In the genomic region with DNA sequence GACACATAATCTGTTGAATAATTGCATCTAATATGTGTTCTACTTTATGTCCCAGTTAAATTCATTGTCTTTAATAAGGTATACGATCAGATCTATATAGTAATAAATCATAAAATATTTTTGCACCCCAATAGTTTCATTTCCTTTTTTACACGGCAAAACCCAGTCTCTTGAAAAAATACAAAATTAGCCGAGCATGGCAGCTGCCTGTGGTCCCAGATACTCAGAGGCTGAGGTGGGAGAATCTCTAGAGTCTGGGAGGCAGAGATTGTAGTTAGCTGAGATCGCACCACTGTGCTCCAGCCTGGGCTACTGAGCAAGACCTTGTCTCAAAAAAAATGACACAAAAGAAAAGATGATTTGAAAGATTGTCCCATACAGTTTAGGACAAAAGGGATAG, we compare ENCODE assay signal across 21 cellular contexts. TPM values are rescaled to one million over a fixed set of nuclear protein-coding genes. Genes with fewer than 3 reads are reported as not detected.
DNase-seq lines count a peak whose midpoint lies in the region; ATAC-seq, FAIRE-seq and TF ChIP-seq lines count a peak whose summit lies in the region.
"Had no signal": no experiment of that assay in that cellular context is flagged by ENCODE, and none has a peak within 500 bp of the region (broad histone marks: within the 10 kb centered on the region; RNA-seq: fewer than 3 reads in every experiment).

No MANE protein-coding gene starts in this region.

- DNase-seq in GM12878 (ENCODE audit: low read depth, low spot score), result no peak
- no peak for DNase-seq in stimulated activated CD8-positive, alpha-beta memory T cell treated with anti-CD3 and anti-CD28 coated beads, Interleukin-4, amount 100 ng/mL, for 48 hours
- DNase-seq in ascending aorta (ENCODE audit: low spot score in 2 of 2), result no peak
- no peak for DNase-seq in activated CD4-positive, alpha-beta T cell treated with anti-CD3 and anti-CD28 coated beads for 1 hour
- DNase-seq: activated CD4-positive, alpha-beta T cell treated with anti-CD3 and anti-CD28 coated beads for 48 hours; activated naive CD8-positive, alpha-beta T cell treated with anti-CD3 and anti-CD28 coated beads for 36 hours; C1 segment of cervical spinal cord; effector memory CD8-positive, alpha-beta T cell; H7; mesenchymal stem cell; NCI-H1694 treated with DMSO at 0.1 percent for 48 hours; NCI-H2227 treated with DMSO at 0.1 percent for 48 hours; NCI-H82; T-helper 1 cell had no signal

- H2AFZ ChIP-seq in GM12878 (ENCODE audit: control insufficient read depth, low read depth, low read length), result no peak overlapping the region; the same call in 1 of the 2 replicates
- H2AFZ ChIP-seq: parathyroid adenoma had no signal

- ATAC-seq in GM18498 (IDR thresholded peaks at IDR 0.05; ENCODE audit: unreplicated experiment) (peak; percentile 77), GM19397 (IDR thresholded peaks at IDR 0.05; ENCODE audit: unreplicated experiment) (peak; percentile 50), HG03135 (IDR thresholded peaks at IDR 0.05; ENCODE audit: unreplicated experiment) (peak; percentile 69), GM12878 (peak; percentile 89), HG03342 (IDR thresholded peaks at IDR 0.05; ENCODE audit: unreplicated experiment) (no peak)
- ATAC-seq: effector memory CD8-positive, alpha-beta T cell; sciatic nerve; stimulated activated effector memory CD8-positive, alpha-beta T cell treated with anti-CD3 and anti-CD28 coated beads, Interleukin-12 subunit alpha, Interleukin-12 subunit beta, amount 100 ng/mL, for 72 hours had no signal

- no peak overlapping the region for H3K9ac ChIP-seq in GM12878 (ENCODE audit: control insufficient read depth, insufficient read depth, low read length)
- H3K9ac ChIP-seq: parathyroid adenoma had no signal

- no peak for TF ChIP-seq POLR2A in GM12878 (IDR thresholded peaks at IDR 0.05; ENCODE audit: low read depth, low read length)

- H3K9me3 ChIP-seq in GM12878 (replicated peaks; ENCODE audit: control insufficient read depth, insufficient read depth, low read length) (no peaks in the 10 kb centered on the region; the same call in 2 of the 3 replicates), ascending aorta (no peaks in the 10 kb centered on the region)

- no peak overlapping the region for H3K27ac ChIP-seq in GM12878 (ENCODE audit: control insufficient read depth, insufficient read depth)
- no peak overlapping the region for H3K27ac ChIP-seq in ascending aorta
- H3K27ac ChIP-seq: parathyroid adenoma had no signal

- no TSS peak for BruUV-seq in GM12878 (replicated peaks; lab: Mats Ljungman, UMichigan)

- no peaks in the 10 kb centered on the region for H3K79me2 ChIP-seq in GM12878 (ENCODE audit: control insufficient read depth, insufficient read depth, low read length)
- H3K79me2 ChIP-seq: parathyroid adenoma had no signal

- TF ChIP-seq CTCF in GM12878 (IDR thresholded peaks at IDR 0.05 in 2 of 3, conservative IDR thresholded peaks at IDR 0.05 in 1 of 3; ENCODE audit: control insufficient read depth in 2 of 3, extremely low read depth in 1 of 3, insufficient read depth in 1 of 3, low read depth in 3 of 3, low read length in 3 of 3) (no peak), ascending aorta (IDR thresholded peaks at IDR 0.05) (no peak)

- SMC1A ChIA-PET in GM12878 (lab: Charles Lee; ENCODE audit: uncharacterized antibody, unreplicated experiment), result no interaction called here

- H3K36me3 ChIP-seq in GM12878 (ENCODE audit: control insufficient read depth in 2 of 2, insufficient read depth in 2 of 2, low read length in 1 of 2) (no peaks in the 10 kb centered on the region), ascending aorta (no peaks in the 10 kb centered on the region)

- peaks cover 7% of the 10 kb centered on the region; the same call in 1 of the 2 replicates for H3K4me1 ChIP-seq in GM12878 (ENCODE audit: control insufficient read depth, insufficient read depth, low read length)
- H3K4me1 ChIP-seq in ascending aorta, result no peaks in the 10 kb centered on the region
- H3K4me1 ChIP-seq: parathyroid adenoma had no signal

- CTCF ChIA-PET in GM12878 (lab: Yijun Ruan, JAX), result no interaction called here

- 10% methylated on average over 4 of the region's 4 CpGs for WGBS in GM12878 (ENCODE audit: insufficient coverage, insufficient replicate concordance, low lambda C conversion rate, missing lambda C conversion rate)

- H4K20me1 ChIP-seq in GM12878 (ENCODE audit: control insufficient read depth, insufficient read depth), result no peaks in the 10 kb centered on the region

- in situ Hi-C loops in GM12878 (cut with MboI), result no loop called here

- POLR2A ChIA-PET in GM12878 (lab: Charles Lee), result no interaction called here

- RAD21 ChIA-PET in GM12878 (lab: Charles Lee; ENCODE audit: unreplicated experiment), result no interaction called here

- H3K27me3 ChIP-seq in GM12878 (replicated peaks in 1 of 2; ENCODE audit: control insufficient read depth in 2 of 2, insufficient read depth in 2 of 2, low read length in 1 of 2) (no peaks in the 10 kb centered on the region), ascending aorta (no peaks in the 10 kb centered on the region)

- H3K4me3 ChIP-seq in GM12878 (no peak overlapping the region; the same call in 1 of the 2 replicates), ascending aorta (no peak overlapping the region)

- no peak for TF ChIP-seq RAD21 in GM12878 (IDR thresholded peaks at IDR 0.05; ENCODE audit: insufficient read depth, low read depth, low read length)

- TF ChIP-seq EP300 in GM12878 (IDR thresholded peaks at IDR 0.05; ENCODE audit: borderline replicate concordance in 1 of 2, control insufficient read depth in 1 of 2, low read depth in 2 of 2, low read length in 2 of 2), result no peak

- no peak overlapping the region; the same call in 1 of the 2 replicates for H3K4me2 ChIP-seq in GM12878 (ENCODE audit: control insufficient read depth, insufficient read depth)

- FAIRE-seq in GM12878 (lab: Jason Lieb, UNC), result no peak

- intact Hi-C loops in GM12878 (cut with micrococcal nuclease; ENCODE audit: unreplicated experiment) (no loop called here), ascending aorta (cut with DNase I) (no loop called here)

TF ChIP-seq in GM12878, 131 proteins besides CTCF, POLR2A, EP300 and RAD21 (continues in another document):
- TF ChIP-seq RB1 (IDR thresholded peaks at IDR 0.05; ENCODE audit: borderline replicate concordance), result no peak
- TF ChIP-seq MEF2B (IDR thresholded peaks at IDR 0.05; ENCODE audit: partially characterized antibody, poor library complexity, severe bottlenecking), result no peak
- no peak for TF ChIP-seq ZNF384 (IDR thresholded peaks at IDR 0.05; ENCODE audit: borderline replicate concordance, low read depth, low read length)
- no peak for TF ChIP-seq MEF2A (IDR thresholded peaks at IDR 0.05; ENCODE audit: insufficient read depth, low read depth, low read length)
- no peak for TF ChIP-seq GABPA (IDR thresholded peaks at IDR 0.05; ENCODE audit: low read depth)
- TF ChIP-seq RFX5 (IDR thresholded peaks at IDR 0.05; ENCODE audit: low read depth, low read length), result no peak
- no peak for TF ChIP-seq HDAC2 (IDR thresholded peaks at IDR 0.05)
- peak; percentile 26; the same call in 1 of the 2 replicates for TF ChIP-seq CREM (IDR thresholded peaks at IDR 0.05; ENCODE audit: low read depth)
- TF ChIP-seq HDAC6 (IDR thresholded peaks at IDR 0.05; ENCODE audit: unreplicated experiment), result no peak
- TF ChIP-seq WRNIP1 (IDR thresholded peaks at IDR 0.05; ENCODE audit: borderline replicate concordance, low read depth, low read length), result no peak
- no peak for TF ChIP-seq IKZF1 (conservative IDR thresholded peaks at IDR 0.05)
- TF ChIP-seq POLR2AphosphoS5 (IDR thresholded peaks at IDR 0.05; ENCODE audit: low read length), result no peak
- TF ChIP-seq FOS (IDR thresholded peaks at IDR 0.05; ENCODE audit: borderline replicate concordance, extremely low read depth, insufficient read length), result no peak
- TF ChIP-seq, protein P1, sequence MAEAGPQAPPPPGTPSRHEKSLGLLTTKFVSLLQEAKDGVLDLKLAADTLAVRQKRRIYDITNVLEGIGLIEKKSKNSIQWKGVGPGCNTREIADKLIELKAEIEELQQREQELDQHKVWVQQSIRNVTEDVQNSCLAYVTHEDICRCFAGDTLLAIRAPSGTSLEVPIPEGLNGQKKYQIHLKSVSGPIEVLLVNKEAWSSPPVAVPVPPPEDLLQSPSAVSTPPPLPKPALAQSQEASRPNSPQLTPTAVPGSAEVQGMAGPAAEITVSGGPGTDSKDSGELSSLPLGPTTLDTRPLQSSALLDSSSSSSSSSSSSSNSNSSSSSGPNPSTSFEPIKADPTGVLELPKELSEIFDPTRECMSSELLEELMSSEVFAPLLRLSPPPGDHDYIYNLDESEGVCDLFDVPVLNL (IDR thresholded peaks at IDR 0.05; ENCODE audit: low read depth, low read length), result no peak
- no peak for TF ChIP-seq ZNF217 (IDR thresholded peaks at IDR 0.05)
- no peak for TF ChIP-seq TCF3 (IDR thresholded peaks at IDR 0.05; ENCODE audit: borderline replicate concordance, insufficient read depth, low read depth, low read length)
- no peak for TF ChIP-seq EGR1 (IDR thresholded peaks at IDR 0.05; ENCODE audit: borderline replicate concordance in 1 of 2, low read depth in 2 of 2, low read length in 2 of 2)
- TF ChIP-seq JUND (IDR thresholded peaks at IDR 0.05; ENCODE audit: low read depth, low read length), result no peak
- peak; percentile 83 to 91 for TF ChIP-seq BHLHE40 (IDR thresholded peaks at IDR 0.05; ENCODE audit: borderline replicate concordance in 1 of 2, low read depth in 2 of 2, low read length in 1 of 2)
- no peak for TF ChIP-seq NR2F1 (conservative IDR thresholded peaks at IDR 0.05)
- no peak for TF ChIP-seq SP1 (IDR thresholded peaks at IDR 0.05; ENCODE audit: low read depth, low read length)

RNA-seq across cellular contexts. Expression of gene PARP4, which starts 52.3 kb away (rescaled TPM):
- total RNA-seq in GM12878 (2013; cell fraction: nucleolus; rRNA removed), result 258 and 274 TPM in 2 replicates
- total RNA-seq in GM12878 (2014; rRNA removed) (40.1 and 45.0 TPM in 2 replicates), GM12878 (2014; rRNA removed; fragmentation: Illumina TruSeq; extraction: Trizol) (50.0 and 53.8 TPM in 2 replicates), GM12878 (2021) (44.8 and 49.2 TPM in 2 replicates), ascending aorta (15.8 TPM)
- 25.1 TPM for polyA plus RNA-seq in GM12878 (2011; ENCODE audit: low read depth)
- polyA plus RNA-seq in GM12878 (2011; rRNA removed) (47.8 and 55.4 TPM in 2 replicates), GM12878 (2014; fragmentation: Illumina TruSeq; extraction: Trizol) (52.6 and 56.4 TPM in 2 replicates), GM12878 (2014; fragmentation: Nextera tagmentation; extraction: Ambion mirVana) (10 to 100 TPM; 12.8 to 13.5 TPM), GM12878 (2014; rRNA removed) (35.4 and 40.6 TPM in 2 replicates), GM12878 (2016; fragmentation: Nextera tagmentation; extraction: Ambion mirVana) (10 to 100 TPM; 45.9 to 46.2 TPM)
- polyA plus RNA-seq in GM12878 (2011; cell fraction: cytosol; rRNA removed), result 29.9 and 33.4 TPM in 2 replicates
- polyA plus RNA-seq in GM12878 (2011; cell fraction: nucleus; rRNA removed), result 75.9 and 94.7 TPM in 2 replicates
- 25.0 and 33.4 TPM in 2 replicates for polyA plus RNA-seq in GM12878 (2012)
- 74.3 and 78.1 TPM in 2 replicates for polyA minus RNA-seq in GM12878 (2011; rRNA and poly(A)+ RNA removed)
- 18.3 and 23.8 TPM in 2 replicates for polyA minus RNA-seq in GM12878 (2011; cell fraction: cytosol; rRNA and poly(A)+ RNA removed)
- polyA minus RNA-seq in GM12878 (2011; cell fraction: nucleus; rRNA and poly(A)+ RNA removed), result 53.7 and 67.7 TPM in 2 replicates
